ENCODE assay signal across 20 cellular contexts in the genomic region with DNA sequence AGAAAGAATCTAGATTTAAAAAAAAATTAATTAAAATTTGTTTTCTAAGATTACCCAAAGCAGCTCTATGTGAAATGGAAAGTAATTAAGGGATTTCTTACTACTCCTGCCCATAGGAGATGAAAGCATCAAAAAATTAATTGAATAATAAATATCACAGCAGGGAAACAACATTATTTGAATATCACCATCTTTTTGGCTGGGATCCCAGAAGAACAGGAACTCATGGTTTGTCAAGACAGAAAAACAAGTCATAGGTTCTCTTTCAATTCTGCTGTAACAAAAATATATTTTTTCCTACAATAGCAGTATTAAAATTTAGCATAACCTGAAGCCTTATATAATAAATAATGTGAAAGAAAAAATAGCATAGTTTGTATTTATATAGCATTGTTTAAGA.
"Had no signal": no experiment of that assay in that cellular context is flagged by ENCODE, and none has a peak within 500 bp of the region (broad histone marks: within the 10 kb centered on the region; RNA-seq: fewer than 3 reads in every experiment).

No MANE protein-coding gene starts in this region.

- H3K4me3 ChIP-seq: cardiac muscle cell, esophagus squamous epithelium, right atrium auricular region, tibial nerve, uterus had no signal

- H3K36me3 ChIP-seq: cardiac muscle cell, esophagus squamous epithelium, neutrophil, right atrium auricular region, tibial nerve, uterus had no signal

- DNase-seq: activated CD4-positive, alpha-beta memory T cell treated with anti-CD3 and anti-CD28 coated beads for 36 hours; activated CD4-positive, alpha-beta T cell treated with anti-CD3 and anti-CD28 coated beads for 36 hours; activated CD8-positive, alpha-beta memory T cell treated with anti-CD3 and anti-CD28 coated beads, Interleukin-2, amount 10 ng/mL, durations not matched to agents 7 days and 5 days; activated T-cell treated with anti-CD3 and anti-CD28 coated beads, Interleukin-2, amount 50 U/mL, for 24 hours; esophagus squamous epithelium; foreskin fibroblast; glutamatergic neuron; left ventricle myocardium superior; mesenchymal stem cell; natural killer cell; posterior cingulate gyrus; stimulated activated CD4-positive, alpha-beta T cell treated with anti-CD3 and anti-CD28 coated beads, Interleukin-15, amount 100 ng/mL, for 24 hours; stimulated activated CD4-positive, alpha-beta T cell treated with anti-CD3 and anti-CD28 coated beads, Interleukin-4, amount 100 ng/mL, for 1 hour; stimulated activated naive CD4-positive, alpha-beta T cell; uterus had no signal

- H3K4me1 ChIP-seq: esophagus squamous epithelium, right atrium auricular region, uterus had no signal

- H3K27ac ChIP-seq: cardiac muscle cell, esophagus squamous epithelium, neutrophil, right atrium auricular region, tibial nerve, uterus had no signal

- H3K9me3 ChIP-seq: neutrophil, right atrium auricular region, tibial nerve, uterus had no signal

- H3K27me3 ChIP-seq: cardiac muscle cell, esophagus squamous epithelium, neutrophil, right atrium auricular region, tibial nerve, uterus had no signal

- FAIRE-seq: colon had no signal
